ENCODE assay signal across 28 cellular contexts in the genomic region with DNA sequence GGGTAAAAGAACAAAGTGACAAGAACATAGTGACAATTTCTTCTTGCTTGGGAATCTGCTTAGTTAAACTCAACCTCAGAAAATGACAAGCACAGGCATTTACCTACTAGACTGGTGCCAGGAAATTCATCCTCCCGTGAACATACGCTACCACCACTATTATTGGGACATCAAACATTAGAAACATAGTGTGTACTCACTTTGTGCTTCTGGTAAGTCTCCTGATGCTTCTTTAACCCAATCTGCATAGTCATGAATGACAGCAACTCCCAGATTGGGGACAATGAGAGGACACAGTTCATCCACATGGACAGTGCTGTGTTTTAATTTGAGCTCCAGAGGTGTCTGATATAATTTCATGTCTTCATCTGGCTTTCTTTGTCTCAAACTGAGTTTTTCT. TPM values are rescaled to one million over a fixed set of nuclear protein-coding genes. Genes with fewer than 3 reads are reported as not detected.
DNase-seq lines count a peak whose midpoint lies in the region; ATAC-seq and TF ChIP-seq lines count a peak whose summit lies in the region.
"Had no signal": no experiment of that assay in that cellular context is flagged by ENCODE, and none has a peak within 500 bp of the region (broad histone marks: within the 10 kb centered on the region; RNA-seq: fewer than 3 reads in every experiment).

No MANE protein-coding gene starts in this region.

- peaks cover 21 to 28% of the 10 kb centered on the region in 2 donors for H3K4me1 ChIP-seq in gastrocnemius medialis
- H3K4me1 ChIP-seq: SJCRH30 had no signal

- H3K36me3 Mint-ChIP-seq in activated naive CD4-positive, alpha-beta T cell treated with anti-CD3 and anti-CD28 coated beads, Interleukin-2, amount 10 ng/mL, durations not matched to agents 7 days and 5 days, result peaks cover 60% of the 10 kb centered on the region
- peaks cover 11 to 14% of the 10 kb centered on the region in 2 donors for H3K36me3 Mint-ChIP-seq in activated naive CD4-positive, alpha-beta T cell treated with anti-CD3 and anti-CD28 coated beads, Interleukin-2, amount 50 U/mL, for 72 hours
- peaks cover 31% of the 10 kb centered on the region for H3K36me3 Mint-ChIP-seq in chondrocyte (ENCODE audit: low read depth)

- TF ChIP-seq POLR2A in gastrocnemius medialis (IDR thresholded peaks at IDR 0.05), result no peak

- H3K4me3 Mint-ChIP-seq in activated naive CD4-positive, alpha-beta T cell treated with anti-CD3 and anti-CD28 coated beads, Interleukin-2, amount 10 ng/mL, durations not matched to agents 7 days and 5 days, result no peak overlapping the region
- H3K4me3 Mint-ChIP-seq in chondrocyte (ENCODE audit: unreplicated experiment), result no peak overlapping the region
- H3K4me3 Mint-ChIP-seq: H9 had no signal

- H3K4me1 Mint-ChIP-seq in activated naive CD4-positive, alpha-beta T cell treated with anti-CD3 and anti-CD28 coated beads, Interleukin-2, amount 10 ng/mL, durations not matched to agents 7 days and 5 days, result no peaks in the 10 kb centered on the region
- H3K4me1 Mint-ChIP-seq in chondrocyte (ENCODE audit: low read depth), result no peaks in the 10 kb centered on the region
- H3K4me1 Mint-ChIP-seq: H9 had no signal

- peak overlapping the region; percentile 19 for H3K27ac Mint-ChIP-seq in activated naive CD4-positive, alpha-beta T cell treated with anti-CD3 and anti-CD28 coated beads, Interleukin-2, amount 10 ng/mL, durations not matched to agents 7 days and 5 days
- H3K27ac Mint-ChIP-seq in activated naive CD4-positive, alpha-beta T cell treated with anti-CD3 and anti-CD28 coated beads, Interleukin-2, amount 50 U/mL, for 72 hours, result peak overlapping the region in 1 of 2 donors; percentile 53
- peak overlapping the region; percentile 5 for H3K27ac Mint-ChIP-seq in chondrocyte (ENCODE audit: unreplicated experiment)

- intact Hi-C loops in gastrocnemius medialis (cut with DNase I; ENCODE audit: low total_unique reads), result no loop called here
- intact Hi-C loops in posterior cingulate gyrus (cut with DNase I), result no loop called here

- no peaks in the 10 kb centered on the region for H3K27me3 Mint-ChIP-seq in activated naive CD4-positive, alpha-beta T cell treated with anti-CD3 and anti-CD28 coated beads, Interleukin-2, amount 10 ng/mL, durations not matched to agents 7 days and 5 days
- no peaks in the 10 kb centered on the region for H3K27me3 Mint-ChIP-seq in chondrocyte (ENCODE audit: low read depth)

- H3K36me3 ChIP-seq in gastrocnemius medialis (peaks cover 2 to 68% of the 10 kb centered on the region in 2 donors), brain microvascular endothelial cell (replicated peaks) (peaks cover 72% of the 10 kb centered on the region)

- H3K4me3 ChIP-seq in gastrocnemius medialis (no peak overlapping the region), brain microvascular endothelial cell (ENCODE audit: low read depth, low read length) (no peak overlapping the region)
- H3K4me3 ChIP-seq: GM23248, SJCRH30 had no signal

- peak overlapping the region; percentile 73 for H3K27ac ChIP-seq in VCaP
- peak overlapping the region; percentile 68 to 88 (median 75) for H3K27ac ChIP-seq in gastrocnemius medialis
- no peak overlapping the region for H3K27ac ChIP-seq in brain microvascular endothelial cell
- H3K27ac ChIP-seq: GM23248, SJCRH30 had no signal

- TF ChIP-seq CTCF in VCaP (conservative IDR thresholded peaks at IDR 0.05) (no peak), chondrocyte (IDR thresholded peaks at IDR 0.05) (no peak), gastrocnemius medialis (IDR thresholded peaks at IDR 0.05 in 4 of 5, conservative IDR thresholded peaks at IDR 0.05 in 1 of 5) (no peak), brain microvascular endothelial cell (IDR thresholded peaks at IDR 0.05; ENCODE audit: low read depth, low read length, missing control alignments) (no peak)

- no peak for DNase-seq in activated naive CD4-positive, alpha-beta T cell treated with anti-CD3 and anti-CD28 coated beads, Interleukin-2, amount 10 ng/mL, durations not matched to agents 7 days and 5 days
- DNase-seq in activated naive CD4-positive, alpha-beta T cell treated with anti-CD3 and anti-CD28 coated beads, Interleukin-2, amount 50 U/mL, for 72 hours (ENCODE audit: low spot score in 2 of 2), result no peak
- DNase-seq in chondrocyte (ENCODE audit: low spot score) (no peak), gastrocnemius medialis (no peak), brain microvascular endothelial cell (no peak), posterior cingulate gyrus (no peak)
- DNase-seq: C1 segment of cervical spinal cord; Calu3; DMS79 treated with DMSO at 0.1 percent for 48 hours; GF-D8; GM23248; H9; KBM-7; MV-4-11; NCI-H1105; NCI-H1436 treated with DMSO at 0.1 percent for 48 hours; NCI-H187 treated with DMSO at 0.1 percent for 48 hours; NCI-H446 treated with DMSO at 0.1 percent for 48 hours; NCI-H526; NCI-H82; NK-92 treated with Interleukin-12 subunit alpha and Interleukin-12 subunit beta, amount 100 ng/mL, for 24 hours; PC-3; SJCRH30 had no signal

- no peaks in the 10 kb centered on the region for H3K9me3 ChIP-seq in gastrocnemius medialis
- H3K9me3 ChIP-seq: SJCRH30 had no signal

- CTCF ChIA-PET in activated naive CD4-positive, alpha-beta T cell treated with anti-CD3 and anti-CD28 coated beads, Interleukin-2, amount 10 ng/mL, durations not matched to agents 7 days and 5 days (lab: Charles Lee), result interaction anchor here (0.9 kb wide), 1 partner anchor 109 kb away, joined by 4 read pairs; no protein-coding TSS in a partner anchor

- H3K27me3 ChIP-seq in gastrocnemius medialis (no peaks in the 10 kb centered on the region), brain microvascular endothelial cell (replicated peaks) (no peaks in the 10 kb centered on the region)
- H3K27me3 ChIP-seq: SJCRH30 had no signal

- no peaks in the 10 kb centered on the region for H3K9me3 Mint-ChIP-seq in activated naive CD4-positive, alpha-beta T cell treated with anti-CD3 and anti-CD28 coated beads, Interleukin-2, amount 10 ng/mL, durations not matched to agents 7 days and 5 days
- H3K9me3 Mint-ChIP-seq in activated naive CD4-positive, alpha-beta T cell treated with anti-CD3 and anti-CD28 coated beads, Interleukin-2, amount 50 U/mL, for 72 hours, result no peaks in the 10 kb centered on the region
- H3K9me3 Mint-ChIP-seq in chondrocyte (ENCODE audit: low read depth), result no peaks in the 10 kb centered on the region
- H3K9me3 Mint-ChIP-seq: H9 had no signal

- ATAC-seq in activated naive CD4-positive, alpha-beta T cell treated with anti-CD3 and anti-CD28 coated beads, Interleukin-2, amount 50 U/mL, for 72 hours, result no peak
- ATAC-seq in gastrocnemius medialis (peak; percentile 63 to 82), GM19467 (IDR thresholded peaks at IDR 0.05; ENCODE audit: unreplicated experiment) (no peak)
- ATAC-seq: PC-3 had no signal

- in situ Hi-C loops in gastrocnemius medialis (cut with MboI; ENCODE audit: low sequenced_read_pairs in 4 of 4) (no loop called here), brain microvascular endothelial cell (cut with HindIII; ENCODE audit: low pct_ligation_motif_present, low sequenced_read_pairs) (no loop called here)

RNA-seq across cellular contexts. Expression of a gene that starts 29.2 kb away (rescaled TPM):
- 1 to 10 TPM in 1 of 2 donors, under 1 TPM in 1; 0.57 to 3.8 TPM for total RNA-seq in activated naive CD4-positive, alpha-beta T cell treated with anti-CD3 and anti-CD28 coated beads, Interleukin-2, amount 50 U/mL, for 72 hours
- total RNA-seq in chondrocyte (0.75 to 1.2 TPM (median 0.79 TPM) in 3 replicates), gastrocnemius medialis (1 to 10 TPM in 1 of 4 donors, under 1 TPM in 1, not detected in 2; 0.24 to 3.3 TPM)

RNA-seq across cellular contexts. Expression of a gene that starts 55.5 kb away (rescaled TPM):
- total RNA-seq in activated naive CD4-positive, alpha-beta T cell treated with anti-CD3 and anti-CD28 coated beads, Interleukin-2, amount 50 U/mL, for 72 hours, result not detected
- total RNA-seq in chondrocyte (not detected in 3 replicates), gastrocnemius medialis (10 to 100 TPM; 23.2 to 94.9 (median 41.7) TPM)
- total RNA-seq: A673, Calu3, GM23248, H9, LHCN-M2, MCF 10A, PC-3, SJCRH30 had no signal

RNA-seq across cellular contexts. Expression of a gene that starts 58.6 kb away (rescaled TPM):
- not detected for total RNA-seq in activated naive CD4-positive, alpha-beta T cell treated with anti-CD3 and anti-CD28 coated beads, Interleukin-2, amount 50 U/mL, for 72 hours
- total RNA-seq in chondrocyte (0.44 to 0.72 TPM (median 0.67 TPM) in 3 replicates), gastrocnemius medialis (1 to 10 TPM; 1.1 to 8.5 (median 2.2) TPM)
- total RNA-seq: A673, Calu3, GM23248, MCF 10A, PC-3, SJCRH30 had no signal

Comparison
In these comparisons a context has a peak if more than half of its experiments do, and no peak if none do; other contexts are left out.
1. ATAC-seq: peak in gastrocnemius medialis (2 of 2); none in activated naive CD4-positive, alpha-beta T cell treated with anti-CD3 and anti-CD28 coated beads, Interleukin-2, amount 50 U/mL, for 72 hours (0 of 2) and GM19467 (single experiment).
2. RNA of a gene that starts 55.5 kb away (total RNA-seq): 23.2 to 94.9 TPM in gastrocnemius medialis; not detected in activated naive CD4-positive, alpha-beta T cell treated with anti-CD3 and anti-CD28 coated beads, Interleukin-2, amount 50 U/mL, for 72 hours and not detected in chondrocyte; every median in the first group is over 10 times any median in the second.